Comparison of ENCODE assay signal across 1 cellular context in the genomic region with DNA sequence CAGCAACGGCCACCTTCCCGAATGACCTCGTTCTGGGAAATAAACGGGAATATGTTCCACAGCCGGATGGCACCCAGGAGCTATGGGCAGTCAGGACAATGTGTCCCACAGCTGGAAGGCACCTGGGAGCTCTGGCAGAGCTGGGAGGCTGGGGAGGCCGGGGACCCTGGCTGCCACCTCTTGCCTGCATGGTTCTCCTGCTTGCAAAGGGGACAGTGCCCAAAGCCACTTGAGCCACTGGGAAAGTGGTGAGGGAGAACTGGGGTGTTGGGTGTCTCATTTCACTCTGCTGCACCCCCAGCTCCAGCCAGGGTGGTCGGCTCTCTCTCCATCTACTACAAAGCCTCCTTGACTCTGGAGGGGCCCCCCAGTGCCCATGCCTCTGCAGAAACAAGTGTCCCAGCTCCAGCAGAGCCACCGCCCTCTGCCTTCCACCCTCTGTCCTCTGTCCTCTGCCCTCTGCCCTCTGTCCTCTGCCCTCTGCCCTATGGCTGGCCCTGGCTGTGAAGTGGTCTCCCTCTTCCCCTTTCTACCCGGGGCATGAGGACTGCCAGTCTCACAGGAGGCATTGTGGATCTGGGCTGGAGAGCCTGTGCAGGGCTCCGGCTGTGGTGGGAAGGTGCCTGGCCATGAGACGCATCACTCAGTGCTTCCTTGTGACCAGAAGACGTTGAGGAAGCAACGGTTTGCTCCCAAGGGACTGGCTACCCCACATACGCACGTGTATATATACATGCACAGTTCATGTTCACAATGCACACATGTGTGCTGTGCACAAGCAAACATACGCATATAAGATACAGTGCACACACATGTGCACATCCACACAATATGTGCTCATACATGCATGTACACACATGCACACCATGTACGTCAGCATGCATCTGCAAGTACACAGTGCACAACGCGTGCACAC.
TF ChIP-seq lines count a peak whose summit lies in the region.

No MANE protein-coding gene starts in this region.

TF ChIP-seq in neural cell, 6 proteins besides CTCF, POLR2A, EP300 and RAD21 (continued from another document):
- TF ChIP-seq EZH2 (IDR thresholded peaks at IDR 0.05; ENCODE audit: borderline replicate concordance, insufficient read depth, low read length, poor library complexity, severe bottlenecking) (no peak), MXI1 (conservative IDR thresholded peaks at IDR 0.05; ENCODE audit: poor library complexity, severe bottlenecking) (no peak)
TF ChIP-seq in neural cell: peak in this region for 0.
